ENCODE assay signal across 9 cellular contexts in genomic region chr6:35318845-35319220, GRCh38. TPM values are rescaled to one million over a fixed set of nuclear protein-coding genes. Genes with fewer than 3 reads are reported as not detected.
DNase-seq lines count a peak whose midpoint lies in the region; ATAC-seq, FAIRE-seq and TF ChIP-seq lines count a peak whose summit lies in the region.
"Had no signal": no experiment of that assay in that cellular context is flagged by ENCODE, and none has a peak within 500 bp of the region (broad histone marks: within the 10 kb centered on the region; RNA-seq: fewer than 3 reads in every experiment).

No MANE protein-coding gene starts in this region.

- no peak for DNase-seq in breast epithelium (ENCODE audit: low spot score in 2 of 2)
- DNase-seq in kidney, result no peak
- DNase-seq in T-helper 2 cell treated with Interferon-gamma antibody and Interleukin-4, amounts not matched to agents 5 μg/mL and 100 μg/mL, for 36 hours (ENCODE audit: low spot score), result no peak
- no peak for DNase-seq in activated CD4-positive, alpha-beta T cell treated with anti-CD3 and anti-CD28 coated beads for 36 hours
- DNase-seq: NCI-H2171 treated with DMSO at 0.1 percent for 48 hours had no signal

- TF ChIP-seq POLR2A in breast epithelium (IDR thresholded peaks at IDR 0.05), result no peak

- H3K4me3 ChIP-seq in HUES6 (ENCODE audit: low read depth, low read length) (peak overlapping the region; percentile 71), breast epithelium (peak overlapping the region; percentile 46 to 68 (median 55)), kidney (ENCODE audit: low read length in 2 of 2) (peak overlapping the region; percentile 52 to 67), skin epidermis (peak overlapping the region; percentile 6 to 52 (median 33))

- H3K9me3 Mint-ChIP-seq in T-helper 2 cell treated with Interferon-gamma antibody and Interleukin-4, amounts not matched to agents 5 μg/mL and 100 μg/mL, for 36 hours, result no peaks in the 10 kb centered on the region
- H3K9me3 Mint-ChIP-seq in activated CD4-positive, alpha-beta T cell treated with anti-CD3 and anti-CD28 coated beads for 36 hours (ENCODE audit: low read depth), result no peaks in the 10 kb centered on the region

- FAIRE-seq in kidney (lab: Jason Lieb, UNC), result no peak

- CTCF ChIA-PET in activated CD4-positive, alpha-beta T cell treated with anti-CD3 and anti-CD28 coated beads for 36 hours (lab: Charles Lee), result interaction anchor here (1.0 to 18.7 kb wide), 3 partner anchors 9 to 24 kb away, joined by 3 to 277 read pairs (median 5); partner anchors contain the start of gene DEF6

- H3K9me3 ChIP-seq in HUES6 (ENCODE audit: control insufficient read depth, insufficient read depth, low read depth, low read length) (no peaks in the 10 kb centered on the region), breast epithelium (no peaks in the 10 kb centered on the region), kidney (ENCODE audit: control insufficient read depth in 1 of 2, low read length in 2 of 2) (no peaks in the 10 kb centered on the region)

- POLR2A ChIA-PET in activated CD4-positive, alpha-beta T cell treated with anti-CD3 and anti-CD28 coated beads for 36 hours (lab: Charles Lee), result no interaction called here

- peaks cover 9% of the 10 kb centered on the region for H3K4me1 ChIP-seq in HUES6 (ENCODE audit: control insufficient read depth, insufficient read depth, low read length)
- no peaks in the 10 kb centered on the region for H3K4me1 ChIP-seq in breast epithelium
- peaks cover 0 to 4% of the 10 kb centered on the region in 2 donors for H3K4me1 ChIP-seq in kidney (ENCODE audit: control insufficient read depth in 1 of 2, insufficient read depth in 1 of 2, low read depth in 1 of 2, low read length in 2 of 2)

- H3K27ac Mint-ChIP-seq in T-helper 2 cell treated with Interferon-gamma antibody and Interleukin-4, amounts not matched to agents 5 μg/mL and 100 μg/mL, for 36 hours, result no peak overlapping the region
- no peak overlapping the region for H3K27ac Mint-ChIP-seq in activated CD4-positive, alpha-beta T cell treated with anti-CD3 and anti-CD28 coated beads for 36 hours

- H3K27ac ChIP-seq in HUES6 (ENCODE audit: low read depth, low read length), result no peak overlapping the region
- no peak overlapping the region for H3K27ac ChIP-seq in breast epithelium
- no peak overlapping the region for H3K27ac ChIP-seq in kidney (ENCODE audit: low read depth in 2 of 2, low read length in 2 of 2)
- peak overlapping the region in 3 of 21 experiments; percentile 3 to 40 (median 10) for H3K27ac ChIP-seq in skin epidermis

- no peak overlapping the region for H3K4me3 Mint-ChIP-seq in T-helper 2 cell treated with Interferon-gamma antibody and Interleukin-4, amounts not matched to agents 5 μg/mL and 100 μg/mL, for 36 hours
- H3K4me3 Mint-ChIP-seq in activated CD4-positive, alpha-beta T cell treated with anti-CD3 and anti-CD28 coated beads for 36 hours, result no peak overlapping the region

- H3K9ac ChIP-seq in HUES6 (ENCODE audit: low read length) (no peak overlapping the region), kidney (ENCODE audit: low read length in 2 of 2) (no peak overlapping the region)

- H3K27me3 ChIP-seq in HUES6 (ENCODE audit: control insufficient read depth, insufficient read depth, low read length) (peaks cover 22% of the 10 kb centered on the region), breast epithelium (no peaks in the 10 kb centered on the region)

- peaks cover 82% of the 10 kb centered on the region for H3K36me3 Mint-ChIP-seq in T-helper 2 cell treated with Interferon-gamma antibody and Interleukin-4, amounts not matched to agents 5 μg/mL and 100 μg/mL, for 36 hours (ENCODE audit: low read depth)
- H3K36me3 Mint-ChIP-seq in activated CD4-positive, alpha-beta T cell treated with anti-CD3 and anti-CD28 coated beads for 36 hours (ENCODE audit: low read depth), result peaks cover 72% of the 10 kb centered on the region

- no peak for ATAC-seq in HG02885 (IDR thresholded peaks at IDR 0.05; ENCODE audit: poor library complexity, unreplicated experiment)
- ATAC-seq in HG02588 (IDR thresholded peaks at IDR 0.05; ENCODE audit: unreplicated experiment), result no peak
- ATAC-seq in activated CD4-positive, alpha-beta T cell treated with anti-CD3 and anti-CD28 coated beads for 36 hours, result no peak

- intact Hi-C loops in breast epithelium (cut with DNase I; ENCODE audit: low total_unique reads) (no loop called here), kidney (cut with DNase I) (no loop called here)
- intact Hi-C loops in activated CD4-positive, alpha-beta T cell treated with anti-CD3 and anti-CD28 coated beads for 36 hours (cut with DNase I, micrococcal nuclease), result no loop called here

- TF ChIP-seq CTCF in breast epithelium (IDR thresholded peaks at IDR 0.05), result no peak
- TF ChIP-seq CTCF in kidney (IDR thresholded peaks at IDR 0.05; ENCODE audit: borderline replicate concordance, extremely low read depth, insufficient read depth), result no peak

- peaks cover 4% of the 10 kb centered on the region; the same call in 1 of the 2 replicates for H3K36me3 ChIP-seq in HUES6 (ENCODE audit: control insufficient read depth, insufficient read depth, low read length)
- no peaks in the 10 kb centered on the region for H3K36me3 ChIP-seq in breast epithelium
- H3K36me3 ChIP-seq in kidney (ENCODE audit: control insufficient read depth in 1 of 2, insufficient read depth in 2 of 2, low read length in 2 of 2), result no peaks in the 10 kb centered on the region

- no peaks in the 10 kb centered on the region for H3K27me3 Mint-ChIP-seq in T-helper 2 cell treated with Interferon-gamma antibody and Interleukin-4, amounts not matched to agents 5 μg/mL and 100 μg/mL, for 36 hours (ENCODE audit: low read depth)
- H3K27me3 Mint-ChIP-seq in activated CD4-positive, alpha-beta T cell treated with anti-CD3 and anti-CD28 coated beads for 36 hours, result no peaks in the 10 kb centered on the region

- H3K4me1 Mint-ChIP-seq in T-helper 2 cell treated with Interferon-gamma antibody and Interleukin-4, amounts not matched to agents 5 μg/mL and 100 μg/mL, for 36 hours (ENCODE audit: low read depth), result peaks cover 26% of the 10 kb centered on the region
- peaks cover 26% of the 10 kb centered on the region for H3K4me1 Mint-ChIP-seq in activated CD4-positive, alpha-beta T cell treated with anti-CD3 and anti-CD28 coated beads for 36 hours

RNA-seq across cellular contexts. Expression of gene DEF6, which starts 21.2 kb away (rescaled TPM):
- total RNA-seq in breast epithelium, result 10 to 100 TPM in 2 of 3 donors, 1 to 10 TPM in 1; 4.8 to 14.2 (median 14.1) TPM
- 16.3 TPM for total RNA-seq in kidney
- polyA plus RNA-seq in kidney (ENCODE audit: insufficient read depth, low read depth, low replicate concordance), result 2.7 TPM
- total RNA-seq in activated CD4-positive, alpha-beta T cell treated with anti-CD3 and anti-CD28 coated beads for 36 hours, result 10 to 100 TPM; 74.1 to 86.6 TPM

RNA-seq across cellular contexts. Expression of gene PPARD, which starts 23.5 kb away (rescaled TPM):
- 10 to 100 TPM in 2 of 3 donors, 1 to 10 TPM in 1; 7.2 to 11.1 (median 10.7) TPM for total RNA-seq in breast epithelium
- 24.4 TPM for total RNA-seq in kidney
- 13.2 TPM for polyA plus RNA-seq in kidney (ENCODE audit: insufficient read depth, low read depth, low replicate concordance)
- total RNA-seq in activated CD4-positive, alpha-beta T cell treated with anti-CD3 and anti-CD28 coated beads for 36 hours, result 10 to 100 TPM; 16.5 to 19.2 TPM

RNA-seq across cellular contexts. Expression of gene ZNF76, which starts 59.3 kb away (rescaled TPM):
- 10 to 100 TPM; 32.3 to 53.0 (median 46.9) TPM for total RNA-seq in breast epithelium
- total RNA-seq in kidney, result 49.2 TPM
- polyA plus RNA-seq in kidney (ENCODE audit: insufficient read depth, low read depth, low replicate concordance), result 29.1 TPM
- total RNA-seq in activated CD4-positive, alpha-beta T cell treated with anti-CD3 and anti-CD28 coated beads for 36 hours, result 10 to 100 TPM; 35.2 to 40.1 TPM
